Comparison of ENCODE assay signal across 20 cellular contexts in genomic region chr6:150535818-150536220, GRCh38.
DNase-seq lines count a peak whose midpoint lies in the region; ATAC-seq and TF ChIP-seq lines count a peak whose summit lies in the region.
"Had no signal": no experiment of that assay in that cellular context is flagged by ENCODE, and none has a peak within 500 bp of the region (broad histone marks: within the 10 kb centered on the region; RNA-seq: fewer than 3 reads in every experiment).

No MANE protein-coding gene starts in this region.

- DNase-seq in NCI-H2171 treated with DMSO at 0.1 percent for 48 hours (lab: John Stamatoyannopoulos, UW) (peak; percentile 17), NCI-H2171 (lab: John Stamatoyannopoulos, UW) (no peak), left colon (no peak), right lobe of liver (no peak), psoas muscle (no peak), substantia nigra (lab: John Stamatoyannopoulos, UW) (no peak)
- DNase-seq: BE2C; C1 segment of cervical spinal cord; CD4-positive, CD25-positive, alpha-beta regulatory T cell; CD8-positive, alpha-beta memory T cell; COR-L47; DND-41; EL; HCEC 1CT; IMR-90 had no signal

- intact Hi-C loops in left colon (cut with DNase I, micrococcal nuclease): no loop called here
- intact Hi-C loops in right lobe of liver (cut with DNase I): no loop called here
- intact Hi-C loops in psoas muscle (cut with DNase I): no loop called here

- ATAC-seq in left colon (peak; percentile 71), right lobe of liver (peak; percentile 62 to 78 (median 70)), psoas muscle (no peak), GM18498 (IDR thresholded peaks at IDR 0.05; ENCODE audit: unreplicated experiment) (no peak)
- ATAC-seq: GM12878, GM23338, K562 had no signal

- WGBS in right lobe of liver (ENCODE audit: insufficient coverage, low coverage, low lambda C conversion rate, missing lambda C conversion rate): 23% methylated on average over 1 of the region's 1 CpG
- whole genome bisulfite sequencing in psoas muscle, 3 donors: 97 to 99% (median 97%) methylated on average over 1 of the region's 1 CpG

- H3K27ac ChIP-seq in right lobe of liver: no peak overlapping the region
- no peak overlapping the region for H3K27ac ChIP-seq in psoas muscle
- H3K27ac ChIP-seq in substantia nigra (ENCODE audit: low read depth, low read length, poor library complexity, severe bottlenecking): no peak overlapping the region
- H3K27ac ChIP-seq: HL-60 had no signal

- no peak for TF ChIP-seq CTCF in right lobe of liver (IDR thresholded peaks at IDR 0.05)
- no peak for TF ChIP-seq CTCF in psoas muscle (IDR thresholded peaks at IDR 0.05)

- H3K36me3 ChIP-seq in right lobe of liver (no peaks in the 10 kb centered on the region), psoas muscle (ENCODE audit: insufficient read depth in 1 of 2, low read depth in 1 of 2) (no peaks in the 10 kb centered on the region)
- H3K36me3 ChIP-seq: BE2C had no signal

- H3K4me1 ChIP-seq in right lobe of liver (peaks cover 0 to 17% (median 9%) of the 10 kb centered on the region in 4 donors), psoas muscle (no peaks in the 10 kb centered on the region)
- H3K4me1 ChIP-seq: BE2C had no signal

- H3K9me3 ChIP-seq in right lobe of liver (no peaks in the 10 kb centered on the region), psoas muscle (no peaks in the 10 kb centered on the region)
- H3K9me3 ChIP-seq: BE2C had no signal

- TF ChIP-seq POLR2A in right lobe of liver (IDR thresholded peaks at IDR 0.05): no peak

- H3K27me3 ChIP-seq in right lobe of liver: no peaks in the 10 kb centered on the region
- peaks cover 0 to 4% (median 0%) of the 10 kb centered on the region in 3 donors for H3K27me3 ChIP-seq in psoas muscle (ENCODE audit: insufficient read depth in 3 of 3, low read length in 2 of 3)
- H3K27me3 ChIP-seq: BE2C had no signal

- H3K4me3 ChIP-seq in right lobe of liver (no peak overlapping the region), psoas muscle (no peak overlapping the region)
- H3K4me3 ChIP-seq: GM12878, GM23338, K562 had no signal

Comparison
In these comparisons a context has a peak if more than half of its experiments do, and no peak if none do; other contexts are left out.
1. ATAC-seq: peak in left colon (single experiment) and right lobe of liver (4 of 4); none in psoas muscle (0 of 4) and GM18498 (single experiment).